8 cellular contexts compared by ENCODE assay signal in genomic region chr22:25564979-25565677, GRCh38. TPM values are rescaled to one million over a fixed set of nuclear protein-coding genes. Genes with fewer than 3 reads are reported as not detected.
A peak's percentile ranks its signal among the peaks of the same experiment; 100 is the strongest.
DNase-seq lines count a peak whose midpoint lies in the region; ATAC-seq and TF ChIP-seq lines count a peak whose summit lies in the region.

No MANE protein-coding gene starts in this region.

- POLR2A ChIA-PET in SK-N-SH (lab: Yijun Ruan, JAX) = interaction anchor here (0.7 to 1.4 kb wide), 4 partner anchors 21 to 136 kb away, joined by 3 to 7 read pairs (median 4); no protein-coding TSS in a partner anchor

- H3F3A ChIP-seq in SK-N-SH (replicated peaks; ENCODE audit: insufficient read depth) = peaks cover 4% of the 10 kb centered on the region

- CTCF ChIA-PET in SK-N-SH (lab: Yijun Ruan, JAX) = interaction anchor here (1.0 to 4.2 kb wide), 5 partner anchors 21 to 208 kb away, joined by 3 to 17 read pairs (median 12); no protein-coding TSS in a partner anchor

- H3K9me3 ChIP-seq in SK-N-SH = no peaks in the 10 kb centered on the region
- H3K9me3 ChIP-seq in mesodermal cell (ENCODE audit: control insufficient read depth, low read length) = no peaks in the 10 kb centered on the region
- no peaks in the 10 kb centered on the region for H3K9me3 ChIP-seq in thymus (ENCODE audit: control insufficient read depth)

- H3K27ac ChIP-seq in SK-N-SH (ENCODE audit: low read depth in 2 of 2, low read length in 1 of 2) (peak overlapping the region in 1 of 2 experiments; percentile 96; a peak in 2 of 4 replicates), mesodermal cell (ENCODE audit: low read depth, low read length, severe bottlenecking) (no peak overlapping the region), thymus (ENCODE audit: low read depth) (peak overlapping the region; percentile 81)

- no peak for TF ChIP-seq EP300 in SK-N-SH (IDR thresholded peaks at IDR 0.05; ENCODE audit: borderline replicate concordance in 1 of 2, low read depth in 1 of 2, low read length in 1 of 2)

- no peaks in the 10 kb centered on the region for H4K20me1 ChIP-seq in SK-N-SH (ENCODE audit: insufficient read depth)

- peak overlapping the region; percentile 92 for H3K4me2 ChIP-seq in SK-N-SH

- H2AFZ ChIP-seq in SK-N-SH (ENCODE audit: low read depth) = peak overlapping the region; percentile 82

- H3K9me2 ChIP-seq in SK-N-SH = no peaks in the 10 kb centered on the region

- under 1% methylated on average over 10 of the region's 61 CpGs for WGBS in SK-N-SH (ENCODE audit: low lambda C conversion rate)
- WGBS in mesodermal cell (ENCODE audit: insufficient coverage in 2 of 2), 2 experiments = 0 to 1% methylated on average over 32 to 54 of the region's 61 CpGs
- under 1% methylated on average over 61 of the region's 61 CpGs for WGBS in thymus

- H3K9ac ChIP-seq in SK-N-SH = peak overlapping the region; percentile 61

- in situ Hi-C loops in G401 (cut with HindIII; ENCODE audit: low sequenced_read_pairs) = no loop called here

- 0 out of 2 replicates have a peak, but pooled peaks cover 3% of the 10 kb centered on the region for H3K79me2 ChIP-seq in SK-N-SH (ENCODE audit: insufficient read depth)

- DNase-seq in G401 (ENCODE audit: low spot score) (peak; percentile 47), SK-N-SH (peak; percentile 73), dermis blood vessel endothelial cell (peak; percentile 28)

- no peak for TF ChIP-seq RAD21 in SK-N-SH (IDR thresholded peaks at IDR 0.05; ENCODE audit: low read length)

- peak overlapping the region; percentile 75 to 88 for H3K4me3 ChIP-seq in SK-N-SH (ENCODE audit: low read depth in 2 of 2, low read length in 1 of 2)
- peak overlapping the region; percentile 80 for H3K4me3 ChIP-seq in mesodermal cell (ENCODE audit: extremely low read depth, insufficient read depth, low read length, poor library complexity, severe bottlenecking)
- H3K4me3 ChIP-seq in thymus (ENCODE audit: low read length) = peak overlapping the region; percentile 92

- peaks cover 6% of the 10 kb centered on the region; the same call in 1 of the 2 replicates for H3K27me3 ChIP-seq in SK-N-SH (ENCODE audit: insufficient read depth)
- no peaks in the 10 kb centered on the region for H3K27me3 ChIP-seq in thymus (ENCODE audit: control insufficient read depth, insufficient read depth)

- no peaks in the 10 kb centered on the region for H3K36me3 ChIP-seq in SK-N-SH (replicated peaks in 1 of 2; ENCODE audit: control insufficient read depth in 1 of 2, insufficient read depth in 2 of 2, low read length in 1 of 2)
- no peaks in the 10 kb centered on the region for H3K36me3 ChIP-seq in mesodermal cell (ENCODE audit: control insufficient read depth, insufficient read depth, low read length)
- H3K36me3 ChIP-seq in thymus (ENCODE audit: control insufficient read depth, insufficient read depth) = no peaks in the 10 kb centered on the region

- H3K4me1 ChIP-seq in SK-N-SH (ENCODE audit: control insufficient read depth in 1 of 2, insufficient read depth in 2 of 2, low read depth in 1 of 2, low read length in 1 of 2) (peaks cover 5 to 20% of the 10 kb centered on the region in 2 experiments; a peak in 2 of 4 replicates), mesodermal cell (ENCODE audit: control insufficient read depth, insufficient read depth, low read length, poor library complexity, severe bottlenecking) (peaks cover 5% of the 10 kb centered on the region), thymus (ENCODE audit: control insufficient read depth, insufficient read depth, low read length) (peaks cover 3% of the 10 kb centered on the region)

- TF ChIP-seq CTCF in SK-N-SH (IDR thresholded peaks at IDR 0.05) = no peak

- peak; percentile 5 for ATAC-seq in HG02798 (IDR thresholded peaks at IDR 0.05; ENCODE audit: poor library complexity, unreplicated experiment)
- ATAC-seq in GM21447 (IDR thresholded peaks at IDR 0.05; ENCODE audit: unreplicated experiment) = no peak
- ATAC-seq in GM21528 (IDR thresholded peaks at IDR 0.05; ENCODE audit: low FRiP score, unreplicated experiment) = no peak

TF ChIP-seq in SK-N-SH, 30 proteins besides CTCF, POLR2A, EP300 and RAD21:
- peak; percentile 50; the same call in 1 of the 2 replicates for TF ChIP-seq YY1 (IDR thresholded peaks at IDR 0.05; ENCODE audit: low read depth)
- TF ChIP-seq TCF12 (IDR thresholded peaks at IDR 0.05) = no peak
- TF ChIP-seq MXI1 (IDR thresholded peaks at IDR 0.05; ENCODE audit: low read depth, low read length) = peak; percentile 46; the same call in 1 of the 2 replicates
- TF ChIP-seq IRF3 (IDR thresholded peaks at IDR 0.05; ENCODE audit: low read depth, low read length) = no peak
- no peak for TF ChIP-seq NFIC (IDR thresholded peaks at IDR 0.05; ENCODE audit: borderline replicate concordance)

RNA-seq across cellular contexts. Expression of gene GRK3, which starts 0.7 kb away (rescaled TPM):
- total RNA-seq in G401 (2014; rRNA removed; shearing (Covaris generic)) = 6.8 and 16.3 TPM in 2 replicates
- polyA plus RNA-seq in SK-N-SH (2012; rRNA removed) (1.3 and 1.9 TPM in 2 replicates), thymus (8.4 TPM)
- 2.0 and 2.5 TPM in 2 replicates for polyA plus RNA-seq in SK-N-SH (2012; cell fraction: cytosol; rRNA removed)
- 1.8 and 2.4 TPM in 2 replicates for polyA plus RNA-seq in SK-N-SH (2012; cell fraction: nucleus; rRNA removed)
- 0.51 and 0.93 TPM in 2 replicates for total RNA-seq in dermis blood vessel endothelial cell
- polyA plus RNA-seq in mesodermal cell (2013, experiment 1 of 2) = 8.4 TPM
- polyA plus RNA-seq in mesodermal cell (2013, experiment 2 of 2) = 9.4 TPM
